11 cellular contexts compared by ENCODE assay signal in the genomic region with DNA sequence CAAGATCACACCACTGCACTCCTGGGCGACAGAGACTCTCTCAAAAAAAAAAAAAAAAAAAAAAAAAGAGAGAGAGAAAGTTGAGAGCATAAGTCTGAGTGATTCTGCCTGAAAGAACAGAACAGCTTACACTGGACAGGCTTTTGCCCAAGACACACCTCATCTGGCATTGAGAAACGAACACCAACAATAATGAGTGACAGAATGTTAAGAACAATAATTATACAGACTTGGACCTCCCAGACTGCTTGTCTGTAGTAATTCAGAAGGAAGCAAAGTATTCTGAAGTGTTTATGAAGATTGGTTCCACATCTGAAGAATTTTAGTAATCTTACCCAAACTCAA. TPM values are rescaled to one million over a fixed set of nuclear protein-coding genes. Genes with fewer than 3 reads are reported as not detected.
DNase-seq lines count a peak whose midpoint lies in the region; ATAC-seq and TF ChIP-seq lines count a peak whose summit lies in the region.
"Had no signal": no experiment of that assay in that cellular context is flagged by ENCODE, and none has a peak within 500 bp of the region (broad histone marks: within the 10 kb centered on the region; RNA-seq: fewer than 3 reads in every experiment).

No MANE protein-coding gene starts in this region.

- no peak for TF ChIP-seq EP300 in upper lobe of left lung (IDR thresholded peaks at IDR 0.05)

- peak overlapping the region; percentile 71 for H3K4me2 ChIP-seq in SU-DHL-6 (ENCODE audit: low read depth, low read length, poor library complexity, severe bottlenecking)
- H3K4me2 ChIP-seq: GM23338 had no signal

- no peak overlapping the region for H3K27ac Mint-ChIP-seq in activated T-cell treated with anti-CD3 and anti-CD28 coated beads, Interleukin-2, amount 50 U/mL, for 72 hours
- H3K27ac Mint-ChIP-seq: GM23338 had no signal

- 66 to 80% methylated on average over 2 of the region's 2 CpGs for WGBS in heart right ventricle, 2 donors
- 54 to 56% methylated on average over 2 of the region's 2 CpGs for WGBS in upper lobe of left lung, 2 donors

- TF ChIP-seq POLR2A in upper lobe of left lung (IDR thresholded peaks at IDR 0.05) = no peak

- H3K4me3 ChIP-seq in left ventricle myocardium inferior (no peak overlapping the region), heart right ventricle (no peak overlapping the region), SU-DHL-6 (ENCODE audit: insufficient read depth, low read length, poor library complexity, severe bottlenecking) (peak overlapping the region; percentile 28), upper lobe of left lung (no peak overlapping the region), tibial artery (no peak overlapping the region)
- H3K4me3 ChIP-seq: GM23338 had no signal

- intact Hi-C loops in left ventricle myocardium inferior (cut with micrococcal nuclease) (no loop called here), heart right ventricle (cut with DNase I) (no loop called here), tibial artery (cut with DNase I; ENCODE audit: low total_unique reads) (no loop called here)

- H3K9me2 ChIP-seq in SU-DHL-6 (replicated peaks; ENCODE audit: insufficient read depth, low read length) = no peaks in the 10 kb centered on the region

- H3K4me1 ChIP-seq in left ventricle myocardium inferior (peaks cover 56% of the 10 kb centered on the region), heart right ventricle (peaks cover 0 to 48% (median 36%) of the 10 kb centered on the region in 9 donors), upper lobe of left lung (peaks cover 21 to 39% (median 31%) of the 10 kb centered on the region in 4 donors), tibial artery (peaks cover 0 to 4% (median 0%) of the 10 kb centered on the region in 4 donors)

- H3K27me3 Mint-ChIP-seq in activated T-cell treated with anti-CD3 and anti-CD28 coated beads, Interleukin-2, amount 50 U/mL, for 72 hours (ENCODE audit: low read depth) = no peaks in the 10 kb centered on the region

- DNase-seq in left ventricle myocardium inferior = no peak
- DNase-seq in heart right ventricle = no peak
- no peak for DNase-seq in upper lobe of left lung
- DNase-seq in activated T-cell treated with anti-CD3 and anti-CD28 coated beads, Interleukin-2, amount 50 U/mL, for 72 hours = no peak
- no peak for DNase-seq in mesenteric fat pad (ENCODE audit: low spot score)
- no peak for DNase-seq in tibial artery
- DNase-seq: central memory CD4-positive, alpha-beta T cell; left ventricle myocardium superior had no signal

- H3K4me3 Mint-ChIP-seq in activated T-cell treated with anti-CD3 and anti-CD28 coated beads, Interleukin-2, amount 50 U/mL, for 72 hours = no peak overlapping the region
- H3K4me3 Mint-ChIP-seq: GM23338 had no signal

- H3K36me3 ChIP-seq in left ventricle myocardium inferior = no peaks in the 10 kb centered on the region
- H3K36me3 ChIP-seq in heart right ventricle = no peaks in the 10 kb centered on the region
- H3K36me3 ChIP-seq in SU-DHL-6 (ENCODE audit: low read length) = no peaks in the 10 kb centered on the region
- H3K36me3 ChIP-seq in upper lobe of left lung = no peaks in the 10 kb centered on the region
- no peaks in the 10 kb centered on the region for H3K36me3 ChIP-seq in tibial artery

- H3K9me3 Mint-ChIP-seq in activated T-cell treated with anti-CD3 and anti-CD28 coated beads, Interleukin-2, amount 50 U/mL, for 72 hours = no peaks in the 10 kb centered on the region
- H3K9me3 Mint-ChIP-seq: GM23338 had no signal

- H3K27me3 ChIP-seq in left ventricle myocardium inferior (ENCODE audit: low read depth) = no peaks in the 10 kb centered on the region
- no peaks in the 10 kb centered on the region for H3K27me3 ChIP-seq in heart right ventricle
- H3K27me3 ChIP-seq in SU-DHL-6 (ENCODE audit: low read length) = no peaks in the 10 kb centered on the region
- H3K27me3 ChIP-seq in upper lobe of left lung = no peaks in the 10 kb centered on the region
- H3K27me3 ChIP-seq in tibial artery = no peaks in the 10 kb centered on the region

- ATAC-seq in heart right ventricle = no peak
- peak; percentile 21 for ATAC-seq in HG02885 (IDR thresholded peaks at IDR 0.05; ENCODE audit: poor library complexity, unreplicated experiment)
- no peak for ATAC-seq in upper lobe of left lung (ENCODE audit: low FRiP score in 2 of 2)
- no peak for ATAC-seq in activated T-cell treated with anti-CD3 and anti-CD28 coated beads, Interleukin-2, amount 50 U/mL, for 72 hours (replicated peaks in 1 of 2)

- H2AFZ ChIP-seq in SU-DHL-6 (ENCODE audit: low read depth, low read length, severe bottlenecking) = no peak overlapping the region
- H2AFZ ChIP-seq: GM23338 had no signal

- TF ChIP-seq CTCF in left ventricle myocardium inferior (IDR thresholded peaks at IDR 0.05; ENCODE audit: borderline replicate concordance) (no peak), heart right ventricle (IDR thresholded peaks at IDR 0.05) (no peak), SU-DHL-6 (IDR thresholded peaks at IDR 0.05; ENCODE audit: insufficient read depth, low read length, poor library complexity, severe bottlenecking) (no peak), upper lobe of left lung (IDR thresholded peaks at IDR 0.05) (no peak), tibial artery (IDR thresholded peaks at IDR 0.05) (no peak)

- H3K9me3 ChIP-seq in left ventricle myocardium inferior (replicated peaks) (no peaks in the 10 kb centered on the region), heart right ventricle (no peaks in the 10 kb centered on the region), SU-DHL-6 (ENCODE audit: insufficient read depth, low read length) (no peaks in the 10 kb centered on the region), upper lobe of left lung (no peaks in the 10 kb centered on the region), tibial artery (no peaks in the 10 kb centered on the region)

- H3F3A ChIP-seq in SU-DHL-6 (ENCODE audit: insufficient read depth) = peaks cover 4% of the 10 kb centered on the region; the same call in 1 of the 2 replicates

- H3K9ac ChIP-seq in SU-DHL-6 (ENCODE audit: low read length) = peak overlapping the region; percentile 32

- peaks cover 13% of the 10 kb centered on the region for H3K4me1 Mint-ChIP-seq in activated T-cell treated with anti-CD3 and anti-CD28 coated beads, Interleukin-2, amount 50 U/mL, for 72 hours (ENCODE audit: low read depth)

- H4K20me1 ChIP-seq in SU-DHL-6 (ENCODE audit: low read depth, low read length) = no peaks in the 10 kb centered on the region; the same call in 1 of the 2 replicates

- peak overlapping the region; percentile 68 for H3K27ac ChIP-seq in left ventricle myocardium inferior (replicated peaks)
- H3K27ac ChIP-seq in heart right ventricle = peak overlapping the region in 5 of 10 donors; percentile 11 to 74 (median 53)
- H3K27ac ChIP-seq in SU-DHL-6 (ENCODE audit: low read depth, low read length) = peak overlapping the region; percentile 93
- peak overlapping the region in 3 of 4 donors; percentile 34 to 58 (median 47) for H3K27ac ChIP-seq in upper lobe of left lung
- no peak overlapping the region for H3K27ac ChIP-seq in tibial artery

- peaks cover 0 to 1% of the 10 kb centered on the region in 2 donors for H3K36me3 Mint-ChIP-seq in activated T-cell treated with anti-CD3 and anti-CD28 coated beads, Interleukin-2, amount 50 U/mL, for 72 hours (ENCODE audit: insufficient read depth in 2 of 2)

- H3K79me2 ChIP-seq in SU-DHL-6 (ENCODE audit: insufficient read depth, low read length) = peaks cover 56% of the 10 kb centered on the region

RNA-seq across cellular contexts. Expression of gene ABCC4, which starts 20.0 kb away (rescaled TPM):
- total RNA-seq in left ventricle myocardium inferior (4.9 TPM), heart right ventricle (1 to 10 TPM; 2.3 to 6.7 (median 4.1) TPM), upper lobe of left lung (10 to 100 TPM; 17.0 to 78.6 (median 31.9) TPM), mesenteric fat pad (9.4 TPM)
- 1 to 10 TPM; 1.1 to 1.9 TPM for polyA plus RNA-seq in heart right ventricle
- total RNA-seq in activated T-cell treated with anti-CD3 and anti-CD28 coated beads, Interleukin-2, amount 50 U/mL, for 72 hours = 10 to 100 TPM in 1 of 2 donors, 1 to 10 TPM in 1; 8.6 to 10.0 TPM

Comparison
In these comparisons a context has a peak if more than half of its experiments do, and no peak if none do; other contexts are left out.
1. H3K27ac ChIP-seq: peak in left ventricle myocardium inferior (single experiment), SU-DHL-6 (single experiment) and upper lobe of left lung (3 of 4); none in tibial artery (0 of 2).